In genomic region chr15:57146394-57147140, GRCh38 we compare ENCODE assay signal across 8 cellular contexts.
DNase-seq lines count a peak whose midpoint lies in the region; ATAC-seq, FAIRE-seq and TF ChIP-seq lines count a peak whose summit lies in the region.

No MANE protein-coding gene starts in this region.

- no peaks in the 10 kb centered on the region for H3K36me3 ChIP-seq in IMR-90 (ENCODE audit: control insufficient read depth, insufficient read depth, low read length)
- peaks cover 6% of the 10 kb centered on the region; the same call in 1 of the 2 replicates for H3K36me3 ChIP-seq in OCI-LY7 (ENCODE audit: insufficient read depth, low read length)

- dilution Hi-C loops in IMR-90 (cut with HindIII; ENCODE audit: low sequenced_read_pairs, unreplicated experiment) = loop anchor here (25.0 kb wide), 1 partner anchor 659 kb away; no protein-coding TSS in a partner anchor

- H3K18ac ChIP-seq in IMR-90 (ENCODE audit: low read depth, low read length) = peak overlapping the region; percentile 40; the same call in 1 of the 2 replicates

- H2AK9ac ChIP-seq in IMR-90 (replicated peaks; ENCODE audit: low read depth, low read length, poor library complexity) = no peak overlapping the region

- no peaks in the 10 kb centered on the region for H3K27me3 ChIP-seq in IMR-90 (ENCODE audit: control insufficient read depth, insufficient read depth, low read length)

- H2BK5ac ChIP-seq in IMR-90 (ENCODE audit: low read depth, low read length, poor library complexity, severe bottlenecking) = peak overlapping the region; percentile 46

- TF ChIP-seq POLR2A in IMR-90 (IDR thresholded peaks at IDR 0.05; ENCODE audit: low read depth, low read length) = no peak

- BruUV-seq in IMR-90 (replicated peaks; lab: Mats Ljungman, UMichigan) (no TSS peak), OCI-LY7 (replicated peaks; lab: Mats Ljungman, UMichigan) (no TSS peak)

- no peak overlapping the region for H2AK5ac ChIP-seq in IMR-90 (ENCODE audit: low read depth, low read length)

- H3K14ac ChIP-seq in IMR-90 (replicated peaks; ENCODE audit: low read depth, low read length) = no peak overlapping the region

- no peaks in the 10 kb centered on the region for H3K79me2 ChIP-seq in OCI-LY7 (ENCODE audit: insufficient read depth, low read depth, low read length)

- no peak overlapping the region for H3K4ac ChIP-seq in IMR-90 (ENCODE audit: low read depth, low read length)

- H3K9me1 ChIP-seq in IMR-90 (ENCODE audit: insufficient read depth, low read length) = peaks cover 10% of the 10 kb centered on the region; the same call in 1 of the 2 replicates

- peak overlapping the region; percentile 4; the same call in 1 of the 2 replicates for H2BK120ac ChIP-seq in IMR-90 (ENCODE audit: low read depth, low read length)

- H2BK15ac ChIP-seq in IMR-90 (ENCODE audit: low read depth, low read length) = no peak overlapping the region; the same call in 2 of the 3 replicates

- WGBS in IMR-90 (ENCODE audit: extremely low coverage in 2 of 2, insufficient read length in 1 of 2), 2 experiments = 48% methylated on average over 2 of the region's 4 CpGs; no CpG with 5 or more reads in 1 of the 2 experiments

- H3K4me2 ChIP-seq in IMR-90 (ENCODE audit: low read depth, low read length) (peak overlapping the region; percentile 91), OCI-LY7 (ENCODE audit: low read length) (no peak overlapping the region)

- H3K4me3 ChIP-seq in IMR-90 (ENCODE audit: insufficient read depth, low read depth, low read length) = peak overlapping the region; percentile 20; the same call in 1 of the 2 replicates
- no peak overlapping the region for H3K4me3 ChIP-seq in OCI-LY7 (ENCODE audit: low read depth, low read length, poor library complexity, severe bottlenecking)

- H3K56ac ChIP-seq in IMR-90 (ENCODE audit: extremely low read depth, insufficient read depth, low read length) = no peak overlapping the region; the same call in 1 of the 2 replicates

- H3K9me3 ChIP-seq in IMR-90 (ENCODE audit: control insufficient read depth, insufficient read depth, low read length) (peaks cover 2% of the 10 kb centered on the region), OCI-LY7 (ENCODE audit: low read length) (no peaks in the 10 kb centered on the region)

- POLR2A ChIA-PET in IMR-90 (lab: Charles Lee; ENCODE audit: unreplicated experiment) (no interaction called here), OCI-LY7 (lab: Charles Lee) (interaction anchor here (0.6 to 2.2 kb wide), 10 partner anchors 8 to 782 kb away, joined by 3 to 7 read pairs (median 3); no protein-coding TSS in a partner anchor)

- FAIRE-seq in endometrium (lab: Jason Lieb, UNC) = peak; percentile 95

- peak overlapping the region in 1 of 2 experiments; percentile 3; a peak in 1 of 4 replicates for H4K8ac ChIP-seq in IMR-90 (ENCODE audit: low read depth in 2 of 2, low read length in 2 of 2)

- no peak overlapping the region; the same call in 1 of the 2 replicates for H3K27ac ChIP-seq in IMR-90 (ENCODE audit: insufficient read depth, low read length)
- no peak overlapping the region for H3K27ac ChIP-seq in OCI-LY7 (ENCODE audit: low read depth, low read length, poor library complexity, severe bottlenecking)

- ATAC-seq in IMR-90 (ENCODE audit: low read depth) (peak; percentile 52), GM21390 (IDR thresholded peaks at IDR 0.05; ENCODE audit: unreplicated experiment) (no peak)

- H4K5ac ChIP-seq in IMR-90 (ENCODE audit: low read depth, low read length) = no peak overlapping the region

- H3K9me2 ChIP-seq in OCI-LY7 (ENCODE audit: insufficient read depth, low read length) = no peaks in the 10 kb centered on the region

- in situ Hi-C loops in IMR-90 (cut with MboI; ENCODE audit: low sequenced_read_pairs) = loop anchor here (5.0 to 10.0 kb wide), 2 partner anchors 66 to 388 kb away; no protein-coding TSS in a partner anchor

- H2BK20ac ChIP-seq in IMR-90 (ENCODE audit: low read depth, low read length) = no peak overlapping the region

- intact Hi-C loops in IMR-90 (cut with micrococcal nuclease) = loop anchor here (1.0 to 5.0 kb wide), 4 partner anchors 67 to 654 kb away; no protein-coding TSS in a partner anchor
- intact Hi-C loops in OCI-LY7 (cut with micrococcal nuclease; ENCODE audit: unreplicated experiment) = loop anchor here (1.0 to 10.0 kb wide), 3 partner anchors 66 to 652 kb away; no protein-coding TSS in a partner anchor

- H4K20me1 ChIP-seq in IMR-90 (ENCODE audit: insufficient read depth, low read length) (no peaks in the 10 kb centered on the region; the same call in 1 of the 2 replicates), OCI-LY7 (ENCODE audit: insufficient read depth, low read length) (no peaks in the 10 kb centered on the region)

- peaks cover 18 to 52% of the 10 kb centered on the region in 2 experiments for H3K79me1 ChIP-seq in IMR-90 (ENCODE audit: low read depth in 1 of 2, low read length in 2 of 2)

- no peak overlapping the region for H4K91ac ChIP-seq in IMR-90 (ENCODE audit: insufficient read depth, low read depth, low read length)

- H3K4me1 ChIP-seq in IMR-90 (ENCODE audit: control insufficient read depth, insufficient read depth, low read length) (peaks cover 25% of the 10 kb centered on the region), OCI-LY7 (ENCODE audit: insufficient read depth, low read length, poor library complexity, severe bottlenecking) (peaks cover 3% of the 10 kb centered on the region)

- DNase-seq in COLO829 (ENCODE audit: low spot score) (peak; percentile 2), IMR-90 (peak; percentile 73), OCI-LY7 (ENCODE audit: low spot score) (peak; percentile 53), middle frontal gyrus (ENCODE audit: extremely low spot score, low spot score) (peak; percentile 68), HPDE6-E6E7 (ENCODE audit: extremely low spot score) (no peak), SW480 (ENCODE audit: low spot score) (no peak)

- H3K9ac ChIP-seq in IMR-90 (ENCODE audit: low read depth, low read length) = peak overlapping the region; percentile 52; the same call in 1 of the 2 replicates

- CTCF ChIA-PET in IMR-90 (lab: Yijun Ruan, JAX) (interaction anchor here (0.6 to 3.3 kb wide), 18 partner anchors 8 to 653 kb away, joined by 3 to 19 read pairs (median 4); no protein-coding TSS in a partner anchor), OCI-LY7 (lab: Charles Lee; ENCODE audit: unreplicated experiment) (interaction anchor here (1.5 kb wide), 1 partner anchor 160 kb away, joined by 6 read pairs; no protein-coding TSS in a partner anchor)

- TF ChIP-seq CTCF in IMR-90 (conservative IDR thresholded peaks at IDR 0.05; ENCODE audit: low read depth, low read length) = peak; percentile 88
- peak; percentile 91 for TF ChIP-seq CTCF in OCI-LY7 (conservative IDR thresholded peaks at IDR 0.05; ENCODE audit: low read length)

- H2AFZ ChIP-seq in IMR-90 (replicated peaks; ENCODE audit: low read length, poor library complexity) (no peak overlapping the region), OCI-LY7 (ENCODE audit: low read length) (no peak overlapping the region)

- TF ChIP-seq RAD21 in IMR-90 (IDR thresholded peaks at IDR 0.05; ENCODE audit: low read length) = peak; percentile 83

- no peak overlapping the region for H3K23ac ChIP-seq in IMR-90 (ENCODE audit: low read depth, low read length)

TF ChIP-seq in IMR-90, 13 proteins besides CTCF, POLR2A, EP300 and RAD21:
- no peak for TF ChIP-seq USF2 (IDR thresholded peaks at IDR 0.05; ENCODE audit: low read depth, low read length)
- TF ChIP-seq SMC3 (IDR thresholded peaks at IDR 0.05; ENCODE audit: low read depth, low read length) = peak; percentile 80
- TF ChIP-seq BHLHE40 (IDR thresholded peaks at IDR 0.05; ENCODE audit: low read depth, low read length) = no peak
- no peak for TF ChIP-seq FOS (IDR thresholded peaks at IDR 0.05; ENCODE audit: low read depth, low read length)

Comparison
In these comparisons a context has a peak if more than half of its experiments do, and no peak if none do; other contexts are left out.
1. DNase-seq: peak in COLO829 (single experiment), IMR-90 (single experiment), OCI-LY7 (single experiment) and middle frontal gyrus (single experiment); none in HPDE6-E6E7 (single experiment) and SW480 (single experiment).